Comparison of ENCODE assay signal across 1 cellular context in genomic region chr9:136228107-136228875, GRCh38.
TF ChIP-seq lines count a peak whose summit lies in the region.

No MANE protein-coding gene starts in this region.

TF ChIP-seq in endothelial cell of umbilical vein, 7 proteins besides CTCF, POLR2A, EP300 and RAD21:
- no peak for TF ChIP-seq MYC (IDR thresholded peaks at IDR 0.05; ENCODE audit: low read depth, low read length)
- no peak for TF ChIP-seq POLR2AphosphoS5 (IDR thresholded peaks at IDR 0.05; ENCODE audit: insufficient read depth, low read depth, low read length)
- TF ChIP-seq JUN (IDR thresholded peaks at IDR 0.05; ENCODE audit: borderline replicate concordance, insufficient read depth, insufficient read length, low read depth) = peak; percentile 40
- TF ChIP-seq FOS (IDR thresholded peaks at IDR 0.05; ENCODE audit: borderline replicate concordance, insufficient read depth, low read length) = peak; percentile 64
- no peak for TF ChIP-seq GATA2 (IDR thresholded peaks at IDR 0.05; ENCODE audit: insufficient read depth, insufficient read length, low read depth, low read length)
- TF ChIP-seq EZH2 (IDR thresholded peaks at IDR 0.05; ENCODE audit: borderline replicate concordance, low read depth, low read length, severe bottlenecking) = no peak
- TF ChIP-seq, protein P1, sequence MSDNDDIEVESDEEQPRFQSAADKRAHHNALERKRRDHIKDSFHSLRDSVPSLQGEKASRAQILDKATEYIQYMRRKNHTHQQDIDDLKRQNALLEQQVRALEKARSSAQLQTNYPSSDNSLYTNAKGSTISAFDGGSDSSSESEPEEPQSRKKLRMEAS (IDR thresholded peaks at IDR 0.05; ENCODE audit: insufficient read depth, insufficient read length) = no peak
